2 cellular contexts compared by ENCODE assay signal in the genomic region with DNA sequence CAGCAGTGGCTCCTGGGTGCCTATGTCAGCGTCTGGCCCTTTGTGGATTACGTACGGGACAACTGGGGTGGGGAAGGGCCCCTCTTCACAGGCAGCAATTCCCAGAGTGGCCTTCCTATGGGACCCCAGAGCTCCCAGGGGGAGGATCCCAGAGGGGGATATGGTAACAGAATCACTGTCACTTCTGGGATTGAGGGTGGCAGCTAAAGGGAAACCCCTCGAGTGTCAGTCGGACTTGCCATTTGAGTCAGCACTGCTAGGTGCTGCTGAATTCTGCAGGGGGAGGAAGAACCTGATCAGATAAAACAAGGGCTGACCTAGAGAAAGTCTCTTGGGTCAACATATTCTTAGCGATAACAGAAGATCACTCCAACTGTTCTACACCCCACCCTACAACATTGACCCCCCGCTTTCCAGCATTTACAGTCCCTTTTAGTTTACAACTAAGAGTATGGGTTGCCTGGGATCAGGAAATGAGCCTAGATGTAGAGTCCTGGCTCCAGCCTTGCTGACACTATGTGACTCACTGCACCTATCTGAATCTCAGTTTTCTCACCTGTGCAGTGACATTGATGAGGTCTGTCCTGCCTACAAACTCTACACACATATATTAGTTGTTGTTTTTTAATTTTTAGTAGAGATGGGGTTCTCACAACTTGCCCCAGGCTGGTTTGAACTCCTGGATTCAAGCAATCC.
TF ChIP-seq lines count a peak whose summit lies in the region.

No MANE protein-coding gene starts in this region.

TF ChIP-seq in GM12878, 131 proteins besides CTCF, POLR2A, EP300 and RAD21 (continued from another document and continues in another):
- TF ChIP-seq RUNX3 (IDR thresholded peaks at IDR 0.05; ENCODE audit: low read length) (peak; percentile 54; the same call in 1 of the 2 replicates), MYC (IDR thresholded peaks at IDR 0.05; ENCODE audit: insufficient read depth, insufficient read length, insufficient replicate concordance, low read length, severe bottlenecking) (no peak), SPI1 (IDR thresholded peaks at IDR 0.05; ENCODE audit: borderline replicate concordance, insufficient read depth, low read depth, low read length) (no peak; the same call in 1 of the 2 replicates), RELA (IDR thresholded peaks at IDR 0.05; ENCODE audit: borderline replicate concordance, partially characterized antibody) (peak; percentile 79), CBX3 (IDR thresholded peaks at IDR 0.05; ENCODE audit: borderline replicate concordance, low read depth) (no peak), CBFB (IDR thresholded peaks at IDR 0.05; ENCODE audit: low read depth) (no peak), ETV6 (conservative IDR thresholded peaks at IDR 0.05 in 1 of 2, IDR thresholded peaks at IDR 0.05 in 1 of 2; ENCODE audit: borderline replicate concordance in 1 of 2, low read depth in 1 of 2) (peak in 1 of 2 experiments; percentile 87; a peak in 2 of 4 replicates), TCF12 (IDR thresholded peaks at IDR 0.05; ENCODE audit: low read depth, low read length) (peak; percentile 85), JUNB (IDR thresholded peaks at IDR 0.05) (peak; percentile 98), SMAD1 (IDR thresholded peaks at IDR 0.05; ENCODE audit: low read depth, partially characterized antibody) (no peak), CREB1 (IDR thresholded peaks at IDR 0.05; ENCODE audit: low read depth) (peak; percentile 65; the same call in 1 of the 2 replicates), NFYA (IDR thresholded peaks at IDR 0.05; ENCODE audit: borderline replicate concordance, low read depth, low read length) (no peak), ATF7 (IDR thresholded peaks at IDR 0.05; ENCODE audit: low read depth) (peak; percentile 86), CHD1 (IDR thresholded peaks at IDR 0.05; ENCODE audit: low read depth, low read length) (no peak), TBL1XR1 (IDR thresholded peaks at IDR 0.05; ENCODE audit: low read depth, low read length) (peak; percentile 44; the same call in 1 of the 2 replicates), FOXK2 (IDR thresholded peaks at IDR 0.05) (no peak)
- TF ChIP-seq, protein P1, sequence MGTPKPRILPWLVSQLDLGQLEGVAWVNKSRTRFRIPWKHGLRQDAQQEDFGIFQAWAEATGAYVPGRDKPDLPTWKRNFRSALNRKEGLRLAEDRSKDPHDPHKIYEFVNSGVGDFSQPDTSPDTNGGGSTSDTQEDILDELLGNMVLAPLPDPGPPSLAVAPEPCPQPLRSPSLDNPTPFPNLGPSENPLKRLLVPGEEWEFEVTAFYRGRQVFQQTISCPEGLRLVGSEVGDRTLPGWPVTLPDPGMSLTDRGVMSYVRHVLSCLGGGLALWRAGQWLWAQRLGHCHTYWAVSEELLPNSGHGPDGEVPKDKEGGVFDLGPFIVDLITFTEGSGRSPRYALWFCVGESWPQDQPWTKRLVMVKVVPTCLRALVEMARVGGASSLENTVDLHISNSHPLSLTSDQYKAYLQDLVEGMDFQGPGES (IDR thresholded peaks at IDR 0.05) = no peak
- TF ChIP-seq, protein P2, sequence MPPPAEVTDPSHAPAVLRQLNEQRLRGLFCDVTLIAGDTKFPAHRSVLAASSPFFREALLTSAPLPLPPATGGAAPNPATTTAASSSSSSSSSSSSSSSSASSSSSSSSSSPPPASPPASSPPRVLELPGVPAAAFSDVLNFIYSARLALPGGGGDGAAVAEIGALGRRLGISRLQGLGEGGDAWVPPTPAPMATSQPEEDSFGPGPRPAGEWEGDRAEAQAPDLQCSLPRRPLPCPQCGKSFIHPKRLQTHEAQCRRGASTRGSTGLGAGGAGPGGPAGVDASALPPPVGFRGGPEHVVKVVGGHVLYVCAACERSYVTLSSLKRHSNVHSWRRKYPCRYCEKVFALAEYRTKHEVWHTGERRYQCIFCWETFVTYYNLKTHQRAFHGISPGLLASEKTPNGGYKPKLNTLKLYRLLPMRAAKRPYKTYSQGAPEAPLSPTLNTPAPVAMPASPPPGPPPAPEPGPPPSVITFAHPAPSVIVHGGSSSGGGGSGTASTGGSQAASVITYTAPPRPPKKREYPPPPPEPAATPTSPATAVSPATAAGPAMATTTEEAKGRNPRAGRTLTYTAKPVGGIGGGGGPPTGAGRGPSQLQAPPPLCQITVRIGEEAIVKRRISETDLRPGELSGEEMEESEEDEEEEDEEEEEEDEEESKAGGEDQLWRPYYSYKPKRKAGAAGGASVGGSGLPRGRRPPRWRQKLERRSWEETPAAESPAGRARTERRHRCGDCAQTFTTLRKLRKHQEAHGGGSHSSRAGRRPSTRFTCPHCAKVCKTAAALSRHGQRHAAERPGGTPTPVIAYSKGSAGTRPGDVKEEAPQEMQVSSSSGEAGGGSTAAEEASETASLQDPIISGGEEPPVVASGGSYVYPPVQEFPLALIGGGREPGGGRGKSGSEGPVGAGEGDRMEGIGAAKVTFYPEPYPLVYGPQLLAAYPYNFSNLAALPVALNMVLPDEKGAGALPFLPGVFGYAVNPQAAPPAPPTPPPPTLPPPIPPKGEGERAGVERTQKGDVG (CRISPR knock-in tag; IDR thresholded peaks at IDR 0.05) = no peak
- TF ChIP-seq, protein P3, sequence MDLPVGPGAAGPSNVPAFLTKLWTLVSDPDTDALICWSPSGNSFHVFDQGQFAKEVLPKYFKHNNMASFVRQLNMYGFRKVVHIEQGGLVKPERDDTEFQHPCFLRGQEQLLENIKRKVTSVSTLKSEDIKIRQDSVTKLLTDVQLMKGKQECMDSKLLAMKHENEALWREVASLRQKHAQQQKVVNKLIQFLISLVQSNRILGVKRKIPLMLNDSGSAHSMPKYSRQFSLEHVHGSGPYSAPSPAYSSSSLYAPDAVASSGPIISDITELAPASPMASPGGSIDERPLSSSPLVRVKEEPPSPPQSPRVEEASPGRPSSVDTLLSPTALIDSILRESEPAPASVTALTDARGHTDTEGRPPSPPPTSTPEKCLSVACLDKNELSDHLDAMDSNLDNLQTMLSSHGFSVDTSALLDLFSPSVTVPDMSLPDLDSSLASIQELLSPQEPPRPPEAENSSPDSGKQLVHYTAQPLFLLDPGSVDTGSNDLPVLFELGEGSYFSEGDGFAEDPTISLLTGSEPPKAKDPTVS (IDR thresholded peaks at IDR 0.05; ENCODE audit: low read depth, low read length) = no peak
- TF ChIP-seq, protein P4, sequence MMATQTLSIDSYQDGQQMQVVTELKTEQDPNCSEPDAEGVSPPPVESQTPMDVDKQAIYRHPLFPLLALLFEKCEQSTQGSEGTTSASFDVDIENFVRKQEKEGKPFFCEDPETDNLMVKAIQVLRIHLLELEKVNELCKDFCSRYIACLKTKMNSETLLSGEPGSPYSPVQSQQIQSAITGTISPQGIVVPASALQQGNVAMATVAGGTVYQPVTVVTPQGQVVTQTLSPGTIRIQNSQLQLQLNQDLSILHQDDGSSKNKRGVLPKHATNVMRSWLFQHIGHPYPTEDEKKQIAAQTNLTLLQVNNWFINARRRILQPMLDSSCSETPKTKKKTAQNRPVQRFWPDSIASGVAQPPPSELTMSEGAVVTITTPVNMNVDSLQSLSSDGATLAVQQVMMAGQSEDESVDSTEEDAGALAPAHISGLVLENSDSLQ (IDR thresholded peaks at IDR 0.05) = peak; percentile 61

TF ChIP-seq in HepG2, 621 proteins besides CTCF, POLR2A, EP300 and RAD21 (continued from another document and continues in another):
- 0 out of 2 replicates have a peak, but pooled peaks have one; percentile 33 for TF ChIP-seq SNAPC2 (CRISPR knock-in tag; IDR thresholded peaks at IDR 0.05)
- TF ChIP-seq ZNF232 (CRISPR knock-in tag; IDR thresholded peaks at IDR 0.05; ENCODE audit: borderline replicate concordance) = 0 out of 2 replicates have a peak, but pooled peaks have one; percentile 38
- TF ChIP-seq ASH2L (IDR thresholded peaks at IDR 0.05; ENCODE audit: insufficient read length, low read depth, low read length) = peak; percentile 58
- no peak for TF ChIP-seq SOX13 (IDR thresholded peaks at IDR 0.05)
- peak in 1 of 2 experiments; percentile 4; a peak in 1 of 4 replicates for TF ChIP-seq SOX13 (CRISPR knock-in tag; conservative IDR thresholded peaks at IDR 0.05 in 1 of 2, IDR thresholded peaks at IDR 0.05 in 1 of 2)
- TF ChIP-seq, protein P5, sequence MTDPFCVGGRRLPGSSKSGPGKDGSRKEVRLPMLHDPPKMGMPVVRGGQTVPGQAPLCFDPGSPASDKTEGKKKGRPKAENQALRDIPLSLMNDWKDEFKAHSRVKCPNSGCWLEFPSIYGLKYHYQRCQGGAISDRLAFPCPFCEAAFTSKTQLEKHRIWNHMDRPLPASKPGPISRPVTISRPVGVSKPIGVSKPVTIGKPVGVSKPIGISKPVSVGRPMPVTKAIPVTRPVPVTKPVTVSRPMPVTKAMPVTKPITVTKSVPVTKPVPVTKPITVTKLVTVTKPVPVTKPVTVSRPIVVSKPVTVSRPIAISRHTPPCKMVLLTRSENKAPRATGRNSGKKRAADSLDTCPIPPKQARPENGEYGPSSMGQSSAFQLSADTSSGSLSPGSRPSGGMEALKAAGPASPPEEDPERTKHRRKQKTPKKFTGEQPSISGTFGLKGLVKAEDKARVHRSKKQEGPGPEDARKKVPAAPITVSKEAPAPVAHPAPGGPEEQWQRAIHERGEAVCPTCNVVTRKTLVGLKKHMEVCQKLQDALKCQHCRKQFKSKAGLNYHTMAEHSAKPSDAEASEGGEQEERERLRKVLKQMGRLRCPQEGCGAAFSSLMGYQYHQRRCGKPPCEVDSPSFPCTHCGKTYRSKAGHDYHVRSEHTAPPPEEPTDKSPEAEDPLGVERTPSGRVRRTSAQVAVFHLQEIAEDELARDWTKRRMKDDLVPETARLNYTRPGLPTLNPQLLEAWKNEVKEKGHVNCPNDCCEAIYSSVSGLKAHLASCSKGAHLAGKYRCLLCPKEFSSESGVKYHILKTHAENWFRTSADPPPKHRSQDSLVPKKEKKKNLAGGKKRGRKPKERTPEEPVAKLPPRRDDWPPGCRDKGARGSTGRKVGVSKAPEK (CRISPR knock-in tag; IDR thresholded peaks at IDR 0.05; ENCODE audit: borderline replicate concordance) = no peak; the same call in 1 of the 2 replicates
- peak; percentile 12; the same call in 1 of the 2 replicates for TF ChIP-seq ZNF564 (CRISPR knock-in tag; IDR thresholded peaks at IDR 0.05)
- TF ChIP-seq ISL2 (CRISPR knock-in tag; IDR thresholded peaks at IDR 0.05) = 0 out of 2 replicates have a peak, but pooled peaks have one; percentile 24
- 0 out of 2 replicates have a peak, but pooled peaks have one; percentile 25 for TF ChIP-seq NFKBIZ (CRISPR knock-in tag; IDR thresholded peaks at IDR 0.05)
- peak; percentile 4; the same call in 1 of the 2 replicates for TF ChIP-seq MEF2D (CRISPR knock-in tag; IDR thresholded peaks at IDR 0.05)
- no peak for TF ChIP-seq TGIF2 (CRISPR knock-in tag; IDR thresholded peaks at IDR 0.05)
- TF ChIP-seq MED8 (CRISPR knock-in tag; IDR thresholded peaks at IDR 0.05; ENCODE audit: insufficient replicate concordance) = peak; percentile 17
- 0 out of 2 replicates have a peak, but pooled peaks have one; percentile 38 for TF ChIP-seq ZFP36L1 (CRISPR knock-in tag; IDR thresholded peaks at IDR 0.05)
- TF ChIP-seq TARDBP (CRISPR knock-in tag; IDR thresholded peaks at IDR 0.05) = 0 out of 2 replicates have a peak, but pooled peaks have one; percentile 6
- 0 out of 2 replicates have a peak, but pooled peaks have one; percentile 13 for TF ChIP-seq ZNF747 (CRISPR knock-in tag; IDR thresholded peaks at IDR 0.05; ENCODE audit: borderline replicate concordance)
- no peak for TF ChIP-seq U2AF2 (IDR thresholded peaks at IDR 0.05; ENCODE audit: low read depth, low read length)
- TF ChIP-seq ZNF83 (CRISPR knock-in tag; IDR thresholded peaks at IDR 0.05; ENCODE audit: borderline replicate concordance) = peak; percentile 23; the same call in 1 of the 2 replicates
- TF ChIP-seq MATR3 (CRISPR knock-in tag; IDR thresholded peaks at IDR 0.05) = no peak
- TF ChIP-seq, protein P6, sequence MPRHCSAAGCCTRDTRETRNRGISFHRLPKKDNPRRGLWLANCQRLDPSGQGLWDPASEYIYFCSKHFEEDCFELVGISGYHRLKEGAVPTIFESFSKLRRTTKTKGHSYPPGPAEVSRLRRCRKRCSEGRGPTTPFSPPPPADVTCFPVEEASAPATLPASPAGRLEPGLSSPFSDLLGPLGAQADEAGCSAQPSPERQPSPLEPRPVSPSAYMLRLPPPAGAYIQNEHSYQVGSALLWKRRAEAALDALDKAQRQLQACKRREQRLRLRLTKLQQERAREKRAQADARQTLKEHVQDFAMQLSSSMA (CRISPR knock-in tag; IDR thresholded peaks at IDR 0.05) = no peak
- peak; percentile 24; the same call in 1 of the 2 replicates for TF ChIP-seq ZNF557 (CRISPR knock-in tag; IDR thresholded peaks at IDR 0.05)
- peak; percentile 30; the same call in 1 of the 2 replicates for TF ChIP-seq POLR2AphosphoS5 (IDR thresholded peaks at IDR 0.05; ENCODE audit: low read depth, low read length)
- TF ChIP-seq ETV5 (CRISPR knock-in tag; IDR thresholded peaks at IDR 0.05; ENCODE audit: borderline replicate concordance) = peak; percentile 12; the same call in 1 of the 2 replicates
- TF ChIP-seq REPIN1 (CRISPR knock-in tag; IDR thresholded peaks at IDR 0.05; ENCODE audit: borderline replicate concordance, low read depth) = no peak
- TF ChIP-seq SPEN (CRISPR knock-in tag; IDR thresholded peaks at IDR 0.05; ENCODE audit: low read depth) = peak; percentile 22; the same call in 1 of the 2 replicates
- TF ChIP-seq XBP1 (CRISPR knock-in tag; IDR thresholded peaks at IDR 0.05) = peak; percentile 63; the same call in 1 of the 2 replicates
- TF ChIP-seq ZFP90 (CRISPR knock-in tag; IDR thresholded peaks at IDR 0.05; ENCODE audit: borderline replicate concordance) = 0 out of 2 replicates have a peak, but pooled peaks have one; percentile 47
- peak; percentile 23; the same call in 1 of the 2 replicates for TF ChIP-seq HES4 (CRISPR knock-in tag; IDR thresholded peaks at IDR 0.05; ENCODE audit: borderline replicate concordance)
- TF ChIP-seq PHB2 (IDR thresholded peaks at IDR 0.05; ENCODE audit: partially characterized antibody) = no peak
- no peak for TF ChIP-seq ZSCAN22 (CRISPR knock-in tag; IDR thresholded peaks at IDR 0.05)
- no peak for TF ChIP-seq ZNF841 (CRISPR knock-in tag; IDR thresholded peaks at IDR 0.05; ENCODE audit: borderline replicate concordance)
- TF ChIP-seq, protein P7, sequence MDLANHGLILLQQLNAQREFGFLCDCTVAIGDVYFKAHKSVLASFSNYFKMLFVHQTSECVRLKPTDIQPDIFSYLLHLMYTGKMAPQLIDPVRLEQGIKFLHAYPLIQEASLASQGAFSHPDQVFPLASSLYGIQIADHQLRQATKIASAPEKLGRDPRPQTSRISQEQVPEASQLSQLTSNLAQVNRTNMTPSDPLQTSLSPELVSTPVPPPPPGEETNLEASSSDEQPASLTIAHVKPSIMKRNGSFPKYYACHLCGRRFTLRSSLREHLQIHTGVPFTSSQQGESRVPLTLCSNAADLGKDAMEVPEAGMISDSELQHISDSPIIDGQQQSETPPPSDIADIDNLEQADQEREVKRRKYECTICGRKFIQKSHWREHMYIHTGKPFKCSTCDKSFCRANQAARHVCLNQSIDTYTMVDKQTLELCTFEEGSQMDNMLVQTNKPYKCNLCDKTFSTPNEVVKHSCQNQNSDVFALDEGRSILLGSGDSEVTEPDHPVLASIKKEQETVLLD (CRISPR knock-in tag; IDR thresholded peaks at IDR 0.05; ENCODE audit: low read depth) = no peak
- TF ChIP-seq, protein P8, sequence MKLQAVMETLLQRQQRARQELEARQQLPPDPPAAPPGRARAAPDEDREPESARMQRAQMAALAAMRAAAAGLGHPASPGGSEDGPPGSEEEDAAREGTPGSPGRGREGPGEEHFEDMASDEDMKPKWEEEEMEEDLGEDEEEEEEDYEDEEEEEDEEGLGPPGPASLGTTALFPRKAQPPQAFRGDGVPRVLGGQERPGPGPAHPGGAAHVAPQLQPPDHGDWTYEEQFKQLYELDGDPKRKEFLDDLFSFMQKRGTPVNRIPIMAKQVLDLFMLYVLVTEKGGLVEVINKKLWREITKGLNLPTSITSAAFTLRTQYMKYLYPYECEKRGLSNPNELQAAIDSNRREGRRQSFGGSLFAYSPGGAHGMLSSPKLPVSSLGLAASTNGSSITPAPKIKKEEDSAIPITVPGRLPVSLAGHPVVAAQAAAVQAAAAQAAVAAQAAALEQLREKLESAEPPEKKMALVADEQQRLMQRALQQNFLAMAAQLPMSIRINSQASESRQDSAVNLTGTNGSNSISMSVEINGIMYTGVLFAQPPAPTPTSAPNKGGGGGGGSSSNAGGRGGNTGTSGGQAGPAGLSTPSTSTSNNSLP (IDR thresholded peaks at IDR 0.05; ENCODE audit: low read depth, low read length) = no peak
- TF ChIP-seq CREB1 (IDR thresholded peaks at IDR 0.05) = no peak
- TF ChIP-seq CREB1 (CRISPR knock-in tag; IDR thresholded peaks at IDR 0.05) = peak; percentile 59; the same call in 1 of the 2 replicates
